In genomic region chr4:110618091-110619000, GRCh38 we compare ENCODE assay signal across 1 cellular context.
TF ChIP-seq lines count a peak whose summit lies in the region.

No MANE protein-coding gene starts in this region.

TF ChIP-seq in SK-N-SH, 30 proteins besides CTCF, POLR2A, EP300 and RAD21 (continued from another document):
- TF ChIP-seq ZBTB33 (IDR thresholded peaks at IDR 0.05; ENCODE audit: borderline replicate concordance, low read depth) = no peak
- no peak for TF ChIP-seq TEAD4 (IDR thresholded peaks at IDR 0.05; ENCODE audit: borderline replicate concordance, insufficient read depth)
- no peak for TF ChIP-seq USF2 (IDR thresholded peaks at IDR 0.05; ENCODE audit: borderline replicate concordance, low read depth, low read length)
- no peak for TF ChIP-seq SIN3A (IDR thresholded peaks at IDR 0.05; ENCODE audit: borderline replicate concordance, low read depth, low read length)
- no peak for TF ChIP-seq NFIC (IDR thresholded peaks at IDR 0.05; ENCODE audit: borderline replicate concordance)
- no peak for TF ChIP-seq SMC3 (IDR thresholded peaks at IDR 0.05; ENCODE audit: low read depth, low read length)
